In the genomic region with DNA sequence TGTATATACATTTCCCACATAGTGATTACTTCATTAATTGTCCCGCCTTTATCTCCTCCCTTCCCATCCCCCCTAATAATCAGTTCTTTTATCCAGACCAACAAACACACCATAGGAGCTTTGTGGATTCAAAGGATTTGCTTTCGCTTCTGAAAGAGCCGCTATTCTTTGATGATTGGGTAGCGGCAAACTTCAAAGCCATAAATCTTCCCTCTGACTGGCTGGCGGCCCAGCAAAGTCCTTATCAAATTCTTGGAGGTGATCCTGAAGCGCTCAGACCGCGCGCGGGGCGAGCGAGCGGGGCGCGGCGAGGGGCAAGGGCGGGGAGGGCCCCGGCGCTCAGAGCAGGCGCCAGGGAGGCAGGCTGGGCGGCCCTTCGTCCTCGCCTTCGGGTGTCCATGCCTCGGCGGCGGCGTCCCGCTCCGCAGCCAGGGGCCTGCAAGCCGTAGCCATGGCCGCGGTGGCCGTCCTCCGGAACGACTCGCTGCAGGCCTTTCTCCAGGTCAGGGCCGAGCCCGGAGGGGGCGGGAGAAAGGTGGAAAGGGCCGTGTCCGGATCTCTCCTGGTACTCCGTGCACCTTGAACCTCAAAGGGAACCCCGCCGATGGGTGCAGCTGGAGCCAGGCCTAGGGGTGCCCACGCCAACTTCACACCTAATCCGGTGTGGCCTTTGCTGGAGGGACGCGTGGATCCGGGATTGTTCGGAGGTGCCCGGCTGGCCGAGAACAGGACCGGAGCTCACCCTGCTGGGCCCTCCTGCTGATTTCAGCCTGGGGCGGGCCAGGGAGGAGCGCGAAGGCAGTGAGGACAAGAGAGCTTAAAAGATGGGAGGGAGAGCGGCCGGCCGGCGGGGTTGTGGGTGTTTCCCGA, we compare ENCODE assay signal across 8 cellular contexts. TPM values are rescaled to one million over a fixed set of nuclear protein-coding genes. Genes with fewer than 3 reads are reported as not detected.
DNase-seq lines count a peak whose midpoint lies in the region; ATAC-seq, FAIRE-seq and TF ChIP-seq lines count a peak whose summit lies in the region.

A gene (plus strand): TSS at position 276 of the 870 bp plus-strand sequence. CDS start 176 bp downstream, at position 452.

- no peaks in the 10 kb centered on the region for H3K36me3 ChIP-seq in CD4-positive, CD25-positive, alpha-beta regulatory T cell (ENCODE audit: control insufficient read depth, insufficient read depth, low read length)
- no peaks in the 10 kb centered on the region for H3K36me3 ChIP-seq in kidney (ENCODE audit: control insufficient read depth in 1 of 2, insufficient read depth in 2 of 2, low read length in 2 of 2)

- no peak within 1 kb of the TSS for H3K27ac Mint-ChIP-seq in CD4-positive, CD25-positive, alpha-beta regulatory T cell

- DNase-seq in CD4-positive, CD25-positive, alpha-beta regulatory T cell: peak; percentile 13 to 59 (median 36)
- peak; percentile 37 for DNase-seq in HS-5 (ENCODE audit: low read depth)
- no peak for DNase-seq in cerebellum (ENCODE audit: low spot score)
- DNase-seq in kidney: peak; percentile 82
- DNase-seq in stimulated activated CD8-positive, alpha-beta memory T cell treated with anti-CD3 and anti-CD28 coated beads, Interleukin-4, amount 100 ng/mL, for 48 hours: peak; percentile 34
- DNase-seq in putamen (ENCODE audit: low spot score): no peak

- H3K9me3 Mint-ChIP-seq in CD4-positive, CD25-positive, alpha-beta regulatory T cell: peaks cover 0 to 8% (median 0%) of the 10 kb centered on the region in 7 donors

- H3K27me3 Mint-ChIP-seq in CD4-positive, CD25-positive, alpha-beta regulatory T cell: peaks cover 71% of the 10 kb centered on the region

- H3K36me3 Mint-ChIP-seq in CD4-positive, CD25-positive, alpha-beta regulatory T cell: no peaks in the 10 kb centered on the region

- FAIRE-seq in kidney (lab: Jason Lieb, UNC): no peak

- H3K27me3 ChIP-seq in CD4-positive, CD25-positive, alpha-beta regulatory T cell (ENCODE audit: control insufficient read depth, insufficient read depth, low read length): peaks cover 39% of the 10 kb centered on the region

- TF ChIP-seq CTCF in kidney (IDR thresholded peaks at IDR 0.05; ENCODE audit: borderline replicate concordance, extremely low read depth, insufficient read depth): no peak

- peaks cover 50% of the 10 kb centered on the region for H3K4me1 ChIP-seq in CD4-positive, CD25-positive, alpha-beta regulatory T cell (ENCODE audit: control insufficient read depth, insufficient read depth, low read length, poor library complexity, severe bottlenecking)
- peaks cover 0 to 9% of the 10 kb centered on the region in 2 donors for H3K4me1 ChIP-seq in kidney (ENCODE audit: control insufficient read depth in 1 of 2, insufficient read depth in 1 of 2, low read depth in 1 of 2, low read length in 2 of 2)

- no peak within 1 kb of the TSS for H3K27ac ChIP-seq in CD4-positive, CD25-positive, alpha-beta regulatory T cell (ENCODE audit: insufficient read depth, low read length, poor library complexity, severe bottlenecking)
- no peak within 1 kb of the TSS for H3K27ac ChIP-seq in kidney (ENCODE audit: low read depth in 2 of 2, low read length in 2 of 2)

- peak within 1 kb of the TSS; percentile 83 to 90 (median 87) for H3K4me3 Mint-ChIP-seq in CD4-positive, CD25-positive, alpha-beta regulatory T cell

- peak; percentile 18 to 19 for ATAC-seq in CD4-positive, CD25-positive, alpha-beta regulatory T cell (ENCODE audit: low read depth in 2 of 2)
- ATAC-seq in SK-N-SH treated with all-trans-retinoic acid at 6 μM for 48 hours (peak; percentile 63), GM18870 (IDR thresholded peaks at IDR 0.05; ENCODE audit: unreplicated experiment) (no peak)

- H3K4me1 Mint-ChIP-seq in CD4-positive, CD25-positive, alpha-beta regulatory T cell: peaks cover 0 to 43% (median 11%) of the 10 kb centered on the region in 4 donors

- H3K9ac ChIP-seq in kidney (ENCODE audit: low read length in 2 of 2): peak within 1 kb of the TSS; percentile 12 to 22

- intact Hi-C loops in kidney (cut with DNase I): no loop called here

- peak within 1 kb of the TSS; percentile 63 for H3K4me3 ChIP-seq in CD4-positive, CD25-positive, alpha-beta regulatory T cell (ENCODE audit: low read depth, low read length)
- H3K4me3 ChIP-seq in kidney (ENCODE audit: low read length in 2 of 2): peak within 1 kb of the TSS; percentile 44 to 71

- no peaks in the 10 kb centered on the region for H3K9me3 ChIP-seq in CD4-positive, CD25-positive, alpha-beta regulatory T cell (ENCODE audit: control insufficient read depth in 2 of 2, low read length in 2 of 2)
- no peaks in the 10 kb centered on the region for H3K9me3 ChIP-seq in kidney (ENCODE audit: control insufficient read depth in 1 of 2, low read length in 2 of 2)

TF ChIP-seq in SK-N-SH treated with all-trans-retinoic acid at 6 μM for 48 hours, 23 proteins besides CTCF, POLR2A, EP300 and RAD21:
- TF ChIP-seq GLIS3 (CRISPR knock-in tag; IDR thresholded peaks at IDR 0.05) (no peak), RARB (CRISPR knock-in tag; IDR thresholded peaks at IDR 0.05) (no peak), ZC3H10 (CRISPR knock-in tag; IDR thresholded peaks at IDR 0.05) (no peak)

RNA-seq across cellular contexts. Expression of the gene that starts here (rescaled TPM):
- not detected for total RNA-seq in CD4-positive, CD25-positive, alpha-beta regulatory T cell
- polyA plus RNA-seq in CD4-positive, CD25-positive, alpha-beta regulatory T cell: not detected
- total RNA-seq in cerebellum (17.5 TPM), kidney (0.25 TPM)
- polyA plus RNA-seq in kidney (ENCODE audit: insufficient read depth, low read depth, low replicate concordance): 1.6 TPM

Comparison
In these comparisons a context has a peak if more than half of its experiments do, and no peak if none do; other contexts are left out.
1. RNA of the gene that starts here (total RNA-seq): 17.5 TPM in cerebellum (single experiment); 0.25 TPM in kidney (single experiment) and not detected in CD4-positive, CD25-positive, alpha-beta regulatory T cell (single experiment); every median in the first group is over 10 times any median in the second.
2. Peak in DNase-seq, ATAC-seq and H3K4me3 ChIP-seq in CD4-positive, CD25-positive, alpha-beta regulatory T cell; RNA of the gene not detected or under 1 TPM.
3. DNase-seq: peak in HS-5 (single experiment), kidney (single experiment) and stimulated activated CD8-positive, alpha-beta memory T cell treated with anti-CD3 and anti-CD28 coated beads, Interleukin-4, amount 100 ng/mL, for 48 hours (single experiment); none in cerebellum (single experiment) and putamen (single experiment).